Comparison of ENCODE assay signal across 2 cellular contexts in genomic region chr18:2970344-2970743, GRCh38.
TF ChIP-seq lines count a peak whose summit lies in the region.

No MANE protein-coding gene starts in this region.

TF ChIP-seq in IMR-90, 13 proteins besides CTCF, POLR2A, EP300 and RAD21:
- no peak for TF ChIP-seq RCOR1 (IDR thresholded peaks at IDR 0.05; ENCODE audit: insufficient replicate concordance, low read length)
- TF ChIP-seq MAFK (IDR thresholded peaks at IDR 0.05; ENCODE audit: low read depth, low read length) = no peak
- TF ChIP-seq BHLHE40 (IDR thresholded peaks at IDR 0.05; ENCODE audit: low read depth, low read length) = no peak
- no peak for TF ChIP-seq FOS (IDR thresholded peaks at IDR 0.05; ENCODE audit: low read depth, low read length)
- TF ChIP-seq CHD1 (IDR thresholded peaks at IDR 0.05; ENCODE audit: low read depth, low read length) = no peak
- TF ChIP-seq RFX5 (IDR thresholded peaks at IDR 0.05; ENCODE audit: low read depth, low read length) = no peak
- no peak for TF ChIP-seq MXI1 (IDR thresholded peaks at IDR 0.05; ENCODE audit: borderline replicate concordance, low read depth, low read length)
- no peak for TF ChIP-seq ELK1 (IDR thresholded peaks at IDR 0.05; ENCODE audit: borderline replicate concordance, low read depth, low read length)
- TF ChIP-seq USF2 (IDR thresholded peaks at IDR 0.05; ENCODE audit: low read depth, low read length) = no peak
- no peak for TF ChIP-seq NFE2L2 (IDR thresholded peaks at IDR 0.05; ENCODE audit: low read depth, low read length)
- TF ChIP-seq CEBPB (IDR thresholded peaks at IDR 0.05; ENCODE audit: low read depth, low read length) = no peak
- no peak for TF ChIP-seq MAZ (IDR thresholded peaks at IDR 0.05; ENCODE audit: borderline replicate concordance, low read depth, low read length)
- no peak for TF ChIP-seq SMC3 (IDR thresholded peaks at IDR 0.05; ENCODE audit: low read depth, low read length)

TF ChIP-seq in HepG2, 621 proteins besides CTCF, POLR2A, EP300 and RAD21:
- 0 out of 2 replicates have a peak, but pooled peaks have one; percentile 8 for TF ChIP-seq MED1 (CRISPR knock-in tag; IDR thresholded peaks at IDR 0.05)
- TF ChIP-seq U2AF2 (IDR thresholded peaks at IDR 0.05; ENCODE audit: low read depth, low read length) = no peak
